In genomic region chr16:69613283-69614154, GRCh38 we compare ENCODE assay signal across 8 cellular contexts. TPM values are rescaled to one million over a fixed set of nuclear protein-coding genes. Genes with fewer than 3 reads are reported as not detected.
DNase-seq lines count a peak whose midpoint lies in the region; ATAC-seq and TF ChIP-seq lines count a peak whose summit lies in the region.

No MANE protein-coding gene starts in this region.

- ATAC-seq in HG02610 (IDR thresholded peaks at IDR 0.05; ENCODE audit: unreplicated experiment) (peak; percentile 69), HG03469 (IDR thresholded peaks at IDR 0.05; ENCODE audit: unreplicated experiment) (no peak), HG02642 (IDR thresholded peaks at IDR 0.05; ENCODE audit: poor library complexity, unreplicated experiment) (no peak), GM19035 (IDR thresholded peaks at IDR 0.05; ENCODE audit: unreplicated experiment) (no peak)

- no peak overlapping the region for H3K4me3 Mint-ChIP-seq in H9

- no peaks in the 10 kb centered on the region for H4K20me1 ChIP-seq in H9 (ENCODE audit: control insufficient read depth, insufficient read depth, insufficient read length)

- no peak overlapping the region for H3K9ac ChIP-seq in H9 (ENCODE audit: extremely low read depth, insufficient read length, low read length)

- H2BK5ac ChIP-seq in H9 (ENCODE audit: insufficient read length, low read length) = no peak overlapping the region

- H3K4ac ChIP-seq in H9 (ENCODE audit: low read depth, low read length) = no peak overlapping the region

- no peak overlapping the region for H4K91ac ChIP-seq in H9 (ENCODE audit: insufficient read length, low read depth, low read length)

- DNase-seq in DMS153 (lab: John Stamatoyannopoulos, UW) = peak; percentile 40
- peak; percentile 15 for DNase-seq in astrocyte of the spinal cord (ENCODE audit: low read depth, low spot score)
- peak; percentile 5 to 24 for DNase-seq in lung microvascular endothelial cell (ENCODE audit: low read depth in 2 of 2)
- no peak for DNase-seq in H9

- H3K4me1 ChIP-seq in H9 (ENCODE audit: insufficient read depth, low read length) = no peaks in the 10 kb centered on the region

- WGBS in H9 (ENCODE audit: extremely low coverage, insufficient read length, low lambda C conversion rate) = no CpG with 5 or more reads among the region's 2 CpGs

- H3T11ph ChIP-seq in H9 (ENCODE audit: low read length) = no peak overlapping the region

- no peaks in the 10 kb centered on the region for H3K9me3 ChIP-seq in H9 (ENCODE audit: control insufficient read depth, low read depth, low read length)

- peaks cover 25 to 34% of the 10 kb centered on the region in 2 experiments for H3K4me1 Mint-ChIP-seq in H9

- no peaks in the 10 kb centered on the region for H3K27me3 ChIP-seq in H9 (ENCODE audit: insufficient read depth, low read length)

- no peak overlapping the region for H3K27ac ChIP-seq in H9 (ENCODE audit: insufficient read length, low read depth, low read length)

- H3K36me3 Mint-ChIP-seq in H9 (ENCODE audit: insufficient read depth in 1 of 3, low read depth in 3 of 3) = no peaks in the 10 kb centered on the region; a peak in 2 of 7 replicates

- H3K18ac ChIP-seq in H9 (ENCODE audit: insufficient read length, low read depth, low read length) = no peak overlapping the region

- H2BK12ac ChIP-seq in H9 (ENCODE audit: insufficient read length, low read depth, low read length) = no peak overlapping the region

- H2AFZ ChIP-seq in H9 (ENCODE audit: low read length) = no peak overlapping the region

- no peak overlapping the region for H2AK5ac ChIP-seq in H9 (ENCODE audit: insufficient read length, low read length)

- H3K79me1 ChIP-seq in H9 (ENCODE audit: insufficient read depth, low read depth, low read length, poor library complexity, severe bottlenecking) = no peaks in the 10 kb centered on the region

- H3K79me2 ChIP-seq in H9 (ENCODE audit: insufficient read depth, low read length) = no peaks in the 10 kb centered on the region; the same call in 1 of the 2 replicates

- no peak overlapping the region for H3K14ac ChIP-seq in H9 (ENCODE audit: insufficient read depth, low read length)

- H4K8ac ChIP-seq in H9 (replicated peaks; ENCODE audit: insufficient read length, low read depth, low read length) = no peak overlapping the region

- H3K23me2 ChIP-seq in H9 (ENCODE audit: insufficient read length, low read depth, low read length, poor library complexity, severe bottlenecking) = no peaks in the 10 kb centered on the region

- no peak overlapping the region for H2BK20ac ChIP-seq in H9 (ENCODE audit: low read depth, low read length, poor library complexity, severe bottlenecking)

- peak overlapping the region in 1 of 3 experiments; percentile 29; a peak in 2 of 7 replicates for H3K27ac Mint-ChIP-seq in H9

- no peak overlapping the region for H3K23ac ChIP-seq in H9 (ENCODE audit: insufficient read length, low read depth, low read length)

- in situ Hi-C loops in astrocyte of the spinal cord (cut with HindIII; ENCODE audit: low sequenced_read_pairs) = no loop called here

- H3K4me3 ChIP-seq in astrocyte of the spinal cord (ENCODE audit: low read depth, low read length) = no peak overlapping the region

- no peak overlapping the region for H3K4me2 ChIP-seq in H9 (ENCODE audit: insufficient read depth, insufficient read length, low read length)

- H2BK15ac ChIP-seq in H9 (ENCODE audit: low read depth, low read length) = no peak overlapping the region

- TF ChIP-seq CTCF in astrocyte of the spinal cord (IDR thresholded peaks at IDR 0.05; ENCODE audit: low read depth, low read length) (no peak), H9 (conservative IDR thresholded peaks at IDR 0.05) (no peak)

- no peaks in the 10 kb centered on the region for H3K27me3 Mint-ChIP-seq in H9 (ENCODE audit: low read depth)

- no peak overlapping the region for H3K56ac ChIP-seq in H9 (ENCODE audit: insufficient read length, low read depth, low read length)

- H3K9me3 Mint-ChIP-seq in H9 = no peaks in the 10 kb centered on the region

- H2BK120ac ChIP-seq in H9 (ENCODE audit: low read depth, low read length, poor library complexity, severe bottlenecking) = no peak overlapping the region

- no peak overlapping the region for H4K5ac ChIP-seq in H9 (ENCODE audit: insufficient read length, low read depth, low read length)

RNA-seq across cellular contexts. Expression of gene NFAT5, which starts 47.8 kb away (rescaled TPM):
- 21.8 and 40.3 TPM in 2 replicates for total RNA-seq in lung microvascular endothelial cell
- total RNA-seq in H9 (2021) = 16.7 and 21.0 TPM in 2 replicates
